ENCODE assay signal across 1 cellular context in the genomic region with DNA sequence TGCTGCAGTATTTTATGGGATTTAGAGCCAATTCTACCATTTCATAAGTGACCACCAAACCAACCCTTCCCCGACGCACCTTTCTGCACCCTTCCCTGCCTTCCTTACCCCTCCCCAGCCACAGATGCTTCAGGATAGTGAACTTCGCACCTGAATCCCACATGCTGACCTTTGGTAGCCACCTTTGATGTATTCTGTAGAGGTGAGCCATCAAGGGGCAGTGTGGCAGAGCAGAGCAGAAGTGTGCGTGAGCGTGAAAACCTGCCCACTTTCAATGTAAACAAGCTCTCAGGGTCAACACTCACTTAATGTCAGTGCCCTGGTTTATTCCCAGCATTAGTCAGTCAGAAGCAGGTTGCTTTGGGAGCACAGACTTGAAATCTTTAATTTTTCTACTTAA.
TF ChIP-seq lines count a peak whose summit lies in the region.

No MANE protein-coding gene starts in this region.

TF ChIP-seq in HepG2, 621 proteins besides CTCF, POLR2A, EP300 and RAD21 (continued from another document and continues in another):
- TF ChIP-seq ZBTB43 (CRISPR knock-in tag; conservative IDR thresholded peaks at IDR 0.05) (peak; percentile 99), STAG1 (CRISPR knock-in tag; IDR thresholded peaks at IDR 0.05) (peak; percentile 29), SKIL (CRISPR knock-in tag; IDR thresholded peaks at IDR 0.05; ENCODE audit: borderline replicate concordance) (peak; percentile 35; the same call in 1 of the 2 replicates), AKAP8 (CRISPR knock-in tag; IDR thresholded peaks at IDR 0.05) (no peak), ZNF264 (CRISPR knock-in tag; IDR thresholded peaks at IDR 0.05) (0 out of 2 replicates have a peak, but pooled peaks have one; percentile 50), ZNF274 (CRISPR knock-in tag; IDR thresholded peaks at IDR 0.05) (no peak), SRF (IDR thresholded peaks at IDR 0.05; ENCODE audit: low read depth, low read length) (no peak), ZNF101 (CRISPR knock-in tag; IDR thresholded peaks at IDR 0.05; ENCODE audit: borderline replicate concordance, low read depth) (no peak), TARDBP (CRISPR knock-in tag; IDR thresholded peaks at IDR 0.05) (peak; percentile 76; the same call in 1 of the 2 replicates), MYNN (CRISPR knock-in tag; IDR thresholded peaks at IDR 0.05; ENCODE audit: low read depth) (no peak), GABPA (IDR thresholded peaks at IDR 0.05; ENCODE audit: low read depth, low read length) (no peak), GABPA (CRISPR knock-in tag; IDR thresholded peaks at IDR 0.05; ENCODE audit: low read depth) (0 out of 2 replicates have a peak, but pooled peaks have one; percentile 26), TEF (CRISPR knock-in tag; IDR thresholded peaks at IDR 0.05) (no peak), ZNF446 (CRISPR knock-in tag; IDR thresholded peaks at IDR 0.05) (no peak), EHMT2 (IDR thresholded peaks at IDR 0.05; ENCODE audit: borderline replicate concordance, low read depth, low read length) (no peak), CEBPG (CRISPR knock-in tag; IDR thresholded peaks at IDR 0.05) (peak; percentile 38; the same call in 1 of the 2 replicates), SP4 (CRISPR knock-in tag; IDR thresholded peaks at IDR 0.05) (no peak), ASH2L (IDR thresholded peaks at IDR 0.05; ENCODE audit: insufficient read length, low read depth, low read length) (peak; percentile 26), ZFP36 (IDR thresholded peaks at IDR 0.05; ENCODE audit: borderline replicate concordance, low read depth, low read length, partially characterized antibody) (no peak), ZNF557 (CRISPR knock-in tag; IDR thresholded peaks at IDR 0.05) (no peak), TFE3 (CRISPR knock-in tag; IDR thresholded peaks at IDR 0.05) (0 out of 2 replicates have a peak, but pooled peaks have one; percentile 45), ZNF720 (CRISPR knock-in tag; IDR thresholded peaks at IDR 0.05) (0 out of 2 replicates have a peak, but pooled peaks have one; percentile 36), ELF1 (CRISPR knock-in tag; IDR thresholded peaks at IDR 0.05) (0 out of 2 replicates have a peak, but pooled peaks have one; percentile 29), U2AF1 (optimal IDR thresholded peaks at IDR 0.05; ENCODE audit: low read depth, low read length) (no peak), THAP11 (CRISPR knock-in tag; IDR thresholded peaks at IDR 0.05) (peak; percentile 56; the same call in 1 of the 2 replicates), ZNF660 (CRISPR knock-in tag; IDR thresholded peaks at IDR 0.05; ENCODE audit: borderline replicate concordance, low read depth) (no peak), BORCS8-MEF2B (CRISPR knock-in tag; IDR thresholded peaks at IDR 0.05) (no peak), FOXK2 (IDR thresholded peaks at IDR 0.05) (no peak), CAMTA2 (CRISPR knock-in tag; IDR thresholded peaks at IDR 0.05; ENCODE audit: borderline replicate concordance) (no peak), ZNF253 (CRISPR knock-in tag; IDR thresholded peaks at IDR 0.05; ENCODE audit: borderline replicate concordance) (no peak), ZNF619 (CRISPR knock-in tag; IDR thresholded peaks at IDR 0.05) (no peak), SNRNP70 (IDR thresholded peaks at IDR 0.05; ENCODE audit: low read depth, low read length) (no peak), SMARCC2 (IDR thresholded peaks at IDR 0.05) (no peak), JUNB (CRISPR knock-in tag; IDR thresholded peaks at IDR 0.05; ENCODE audit: borderline replicate concordance) (no peak; the same call in 1 of the 2 replicates), BRF2 (CRISPR knock-in tag; IDR thresholded peaks at IDR 0.05) (no peak), ZNF382 (CRISPR knock-in tag; IDR thresholded peaks at IDR 0.05; ENCODE audit: borderline replicate concordance) (no peak)
- TF ChIP-seq, protein P1, sequence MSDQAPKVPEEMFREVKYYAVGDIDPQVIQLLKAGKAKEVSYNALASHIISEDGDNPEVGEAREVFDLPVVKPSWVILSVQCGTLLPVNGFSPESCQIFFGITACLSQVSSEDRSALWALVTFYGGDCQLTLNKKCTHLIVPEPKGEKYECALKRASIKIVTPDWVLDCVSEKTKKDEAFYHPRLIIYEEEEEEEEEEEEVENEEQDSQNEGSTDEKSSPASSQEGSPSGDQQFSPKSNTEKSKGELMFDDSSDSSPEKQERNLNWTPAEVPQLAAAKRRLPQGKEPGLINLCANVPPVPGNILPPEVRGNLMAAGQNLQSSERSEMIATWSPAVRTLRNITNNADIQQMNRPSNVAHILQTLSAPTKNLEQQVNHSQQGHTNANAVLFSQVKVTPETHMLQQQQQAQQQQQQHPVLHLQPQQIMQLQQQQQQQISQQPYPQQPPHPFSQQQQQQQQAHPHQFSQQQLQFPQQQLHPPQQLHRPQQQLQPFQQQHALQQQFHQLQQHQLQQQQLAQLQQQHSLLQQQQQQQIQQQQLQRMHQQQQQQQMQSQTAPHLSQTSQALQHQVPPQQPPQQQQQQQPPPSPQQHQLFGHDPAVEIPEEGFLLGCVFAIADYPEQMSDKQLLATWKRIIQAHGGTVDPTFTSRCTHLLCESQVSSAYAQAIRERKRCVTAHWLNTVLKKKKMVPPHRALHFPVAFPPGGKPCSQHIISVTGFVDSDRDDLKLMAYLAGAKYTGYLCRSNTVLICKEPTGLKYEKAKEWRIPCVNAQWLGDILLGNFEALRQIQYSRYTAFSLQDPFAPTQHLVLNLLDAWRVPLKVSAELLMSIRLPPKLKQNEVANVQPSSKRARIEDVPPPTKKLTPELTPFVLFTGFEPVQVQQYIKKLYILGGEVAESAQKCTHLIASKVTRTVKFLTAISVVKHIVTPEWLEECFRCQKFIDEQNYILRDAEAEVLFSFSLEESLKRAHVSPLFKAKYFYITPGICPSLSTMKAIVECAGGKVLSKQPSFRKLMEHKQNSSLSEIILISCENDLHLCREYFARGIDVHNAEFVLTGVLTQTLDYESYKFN (CRISPR knock-in tag; conservative IDR thresholded peaks at IDR 0.05) = peak; percentile 93
- TF ChIP-seq, protein P2, sequence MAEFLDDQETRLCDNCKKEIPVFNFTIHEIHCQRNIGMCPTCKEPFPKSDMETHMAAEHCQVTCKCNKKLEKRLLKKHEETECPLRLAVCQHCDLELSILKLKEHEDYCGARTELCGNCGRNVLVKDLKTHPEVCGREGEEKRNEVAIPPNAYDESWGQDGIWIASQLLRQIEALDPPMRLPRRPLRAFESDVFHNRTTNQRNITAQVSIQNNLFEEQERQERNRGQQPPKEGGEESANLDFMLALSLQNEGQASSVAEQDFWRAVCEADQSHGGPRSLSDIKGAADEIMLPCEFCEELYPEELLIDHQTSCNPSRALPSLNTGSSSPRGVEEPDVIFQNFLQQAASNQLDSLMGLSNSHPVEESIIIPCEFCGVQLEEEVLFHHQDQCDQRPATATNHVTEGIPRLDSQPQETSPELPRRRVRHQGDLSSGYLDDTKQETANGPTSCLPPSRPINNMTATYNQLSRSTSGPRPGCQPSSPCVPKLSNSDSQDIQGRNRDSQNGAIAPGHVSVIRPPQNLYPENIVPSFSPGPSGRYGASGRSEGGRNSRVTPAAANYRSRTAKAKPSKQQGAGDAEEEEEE (CRISPR knock-in tag; IDR thresholded peaks at IDR 0.05; ENCODE audit: borderline replicate concordance) = no peak
- TF ChIP-seq, protein P3, sequence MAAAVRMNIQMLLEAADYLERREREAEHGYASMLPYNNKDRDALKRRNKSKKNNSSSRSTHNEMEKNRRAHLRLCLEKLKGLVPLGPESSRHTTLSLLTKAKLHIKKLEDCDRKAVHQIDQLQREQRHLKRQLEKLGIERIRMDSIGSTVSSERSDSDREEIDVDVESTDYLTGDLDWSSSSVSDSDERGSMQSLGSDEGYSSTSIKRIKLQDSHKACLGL (CRISPR knock-in tag; IDR thresholded peaks at IDR 0.05) = no peak
- TF ChIP-seq, protein P4, sequence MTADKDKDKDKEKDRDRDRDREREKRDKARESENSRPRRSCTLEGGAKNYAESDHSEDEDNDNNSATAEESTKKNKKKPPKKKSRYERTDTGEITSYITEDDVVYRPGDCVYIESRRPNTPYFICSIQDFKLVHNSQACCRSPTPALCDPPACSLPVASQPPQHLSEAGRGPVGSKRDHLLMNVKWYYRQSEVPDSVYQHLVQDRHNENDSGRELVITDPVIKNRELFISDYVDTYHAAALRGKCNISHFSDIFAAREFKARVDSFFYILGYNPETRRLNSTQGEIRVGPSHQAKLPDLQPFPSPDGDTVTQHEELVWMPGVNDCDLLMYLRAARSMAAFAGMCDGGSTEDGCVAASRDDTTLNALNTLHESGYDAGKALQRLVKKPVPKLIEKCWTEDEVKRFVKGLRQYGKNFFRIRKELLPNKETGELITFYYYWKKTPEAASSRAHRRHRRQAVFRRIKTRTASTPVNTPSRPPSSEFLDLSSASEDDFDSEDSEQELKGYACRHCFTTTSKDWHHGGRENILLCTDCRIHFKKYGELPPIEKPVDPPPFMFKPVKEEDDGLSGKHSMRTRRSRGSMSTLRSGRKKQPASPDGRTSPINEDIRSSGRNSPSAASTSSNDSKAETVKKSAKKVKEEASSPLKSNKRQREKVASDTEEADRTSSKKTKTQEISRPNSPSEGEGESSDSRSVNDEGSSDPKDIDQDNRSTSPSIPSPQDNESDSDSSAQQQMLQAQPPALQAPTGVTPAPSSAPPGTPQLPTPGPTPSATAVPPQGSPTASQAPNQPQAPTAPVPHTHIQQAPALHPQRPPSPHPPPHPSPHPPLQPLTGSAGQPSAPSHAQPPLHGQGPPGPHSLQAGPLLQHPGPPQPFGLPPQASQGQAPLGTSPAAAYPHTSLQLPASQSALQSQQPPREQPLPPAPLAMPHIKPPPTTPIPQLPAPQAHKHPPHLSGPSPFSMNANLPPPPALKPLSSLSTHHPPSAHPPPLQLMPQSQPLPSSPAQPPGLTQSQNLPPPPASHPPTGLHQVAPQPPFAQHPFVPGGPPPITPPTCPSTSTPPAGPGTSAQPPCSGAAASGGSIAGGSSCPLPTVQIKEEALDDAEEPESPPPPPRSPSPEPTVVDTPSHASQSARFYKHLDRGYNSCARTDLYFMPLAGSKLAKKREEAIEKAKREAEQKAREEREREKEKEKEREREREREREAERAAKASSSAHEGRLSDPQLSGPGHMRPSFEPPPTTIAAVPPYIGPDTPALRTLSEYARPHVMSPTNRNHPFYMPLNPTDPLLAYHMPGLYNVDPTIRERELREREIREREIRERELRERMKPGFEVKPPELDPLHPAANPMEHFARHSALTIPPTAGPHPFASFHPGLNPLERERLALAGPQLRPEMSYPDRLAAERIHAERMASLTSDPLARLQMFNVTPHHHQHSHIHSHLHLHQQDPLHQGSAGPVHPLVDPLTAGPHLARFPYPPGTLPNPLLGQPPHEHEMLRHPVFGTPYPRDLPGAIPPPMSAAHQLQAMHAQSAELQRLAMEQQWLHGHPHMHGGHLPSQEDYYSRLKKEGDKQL (CRISPR knock-in tag; IDR thresholded peaks at IDR 0.05; ENCODE audit: low read depth) = peak; percentile 50; the same call in 1 of the 2 replicates
- TF ChIP-seq, protein P5, sequence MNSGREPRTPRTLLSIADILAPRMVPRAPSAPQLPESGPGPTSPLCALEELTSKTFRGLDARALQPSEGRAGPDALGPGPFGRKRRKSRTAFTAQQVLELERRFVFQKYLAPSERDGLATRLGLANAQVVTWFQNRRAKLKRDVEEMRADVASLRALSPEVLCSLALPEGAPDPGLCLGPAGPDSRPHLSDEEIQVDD (CRISPR knock-in tag; IDR thresholded peaks at IDR 0.05; ENCODE audit: borderline replicate concordance) = no peak
